ENCODE assay signal across 25 cellular contexts in genomic region chr1:187655163-187655562, GRCh38.
DNase-seq lines count a peak whose midpoint lies in the region; ATAC-seq, FAIRE-seq and TF ChIP-seq lines count a peak whose summit lies in the region.
"Had no signal": no experiment of that assay in that cellular context is flagged by ENCODE, and none has a peak within 500 bp of the region (broad histone marks: within the 10 kb centered on the region; RNA-seq: fewer than 3 reads in every experiment).

No MANE protein-coding gene starts in this region.

- H4K20me1 ChIP-seq in endothelial cell of umbilical vein (replicated peaks; ENCODE audit: control insufficient read depth, extremely low read depth, insufficient read depth, low read length): no peaks in the 10 kb centered on the region

- H3K9me3 ChIP-seq in endothelial cell of umbilical vein (replicated peaks; ENCODE audit: control insufficient read depth, insufficient read depth, low read length): no peaks in the 10 kb centered on the region
- H3K9me3 ChIP-seq: gastroesophageal sphincter, prostate gland, testis, uterus had no signal

- no peaks in the 10 kb centered on the region for H3K4me1 Mint-ChIP-seq in activated T-helper 2 cell treated with anti-CD3 and anti-CD28 coated beads, Interferon-gamma antibody, Interleukin-2, Interleukin-4, amounts not matched to agents 10 μg/mL and 5 μg/mL and 100 μg/mL, durations not matched to agents 14 hours and 24 hours and 36 hours (ENCODE audit: low read depth)
- H3K4me1 Mint-ChIP-seq: CD4-positive, alpha-beta memory T cell; stimulated activated naive B cell treated with anti-CD40 and anti-IgM and Interleukin-4, amounts not matched to agents 10 μg/mL and 1 μg/mL and 100 μg/mL, for 72 hours; WTC11 had no signal

- no peak overlapping the region for H3K4me3 Mint-ChIP-seq in activated T-helper 2 cell treated with anti-CD3 and anti-CD28 coated beads, Interferon-gamma antibody, Interleukin-2, Interleukin-4, amounts not matched to agents 10 μg/mL and 5 μg/mL and 100 μg/mL, durations not matched to agents 14 hours and 24 hours and 36 hours (ENCODE audit: low read depth)
- H3K4me3 Mint-ChIP-seq: CD4-positive, alpha-beta memory T cell; stimulated activated naive B cell treated with anti-CD40 and anti-IgM and Interleukin-4, amounts not matched to agents 10 μg/mL and 1 μg/mL and 100 μg/mL, for 72 hours; WTC11 had no signal

- ATAC-seq in HG03520 (IDR thresholded peaks at IDR 0.05; ENCODE audit: unreplicated experiment) (no peak), GM21526 (IDR thresholded peaks at IDR 0.05; ENCODE audit: low FRiP score, unreplicated experiment) (no peak)
- ATAC-seq: gastroesophageal sphincter; stimulated activated naive B cell treated with anti-CD40 and anti-IgM and Interleukin-4, amounts not matched to agents 10 μg/mL and 1 μg/mL and 100 μg/mL, for 72 hours; WTC11 had no signal

- H3K4me3 ChIP-seq in endothelial cell of umbilical vein (replicated peaks in 1 of 3; ENCODE audit: insufficient read depth in 1 of 3, low read depth in 1 of 3, low read length in 3 of 3): no peak overlapping the region
- H3K4me3 ChIP-seq: gastroesophageal sphincter, lung, prostate gland, testis, uterus had no signal

- peak overlapping the region; percentile 74 for H3K4me2 ChIP-seq in endothelial cell of umbilical vein (ENCODE audit: insufficient read depth, low read length)

- dilution Hi-C loops in endothelial cell of umbilical vein (cut with MboI; ENCODE audit: extremely low pct_ligation_motif_present, low sequenced_read_pairs): no loop called here

- H3K36me3 ChIP-seq in endothelial cell of umbilical vein (ENCODE audit: control insufficient read depth in 2 of 2, extremely low read depth in 1 of 2, insufficient read depth in 2 of 2, low read length in 2 of 2): no peaks in the 10 kb centered on the region
- H3K36me3 ChIP-seq: gastroesophageal sphincter, prostate gland, uterus had no signal

- H3K79me2 ChIP-seq in endothelial cell of umbilical vein (ENCODE audit: control insufficient read depth, insufficient read depth, low read length): no peaks in the 10 kb centered on the region

- CTCF ChIA-PET in RWPE1 (lab: Yijun Ruan, JAX): interaction anchor here (0.9 kb wide), 1 partner anchor 30 kb away, joined by 3 read pairs; no protein-coding TSS in a partner anchor
- CTCF ChIA-PET in endothelial cell of umbilical vein (lab: Charles Lee): interaction anchor here (1.3 to 1.7 kb wide), 2 partner anchors 9 to 10 kb away, joined by 5 to 6 read pairs; no protein-coding TSS in a partner anchor

- peaks cover 3% of the 10 kb centered on the region for H3K4me1 ChIP-seq in endothelial cell of umbilical vein (ENCODE audit: control insufficient read depth, extremely low read depth, insufficient read depth, low read length)
- H3K4me1 ChIP-seq: gastroesophageal sphincter, prostate gland, testis, uterus had no signal

- DNase-seq in H54 (ENCODE audit: insufficient read length, low spot score) (no peak), RWPE1 (ENCODE audit: low spot score) (peak; percentile 36), endothelial cell of umbilical vein (ENCODE audit: low read depth, low spot score) (peak; percentile 61), pulmonary artery endothelial cell (ENCODE audit: low read depth, low spot score) (peak; percentile 10), SIG-M5 (lab: John Stamatoyannopoulos, UW) (no peak)
- DNase-seq in activated T-helper 2 cell treated with anti-CD3 and anti-CD28 coated beads, Interferon-gamma antibody, Interleukin-2, Interleukin-4, amounts not matched to agents 10 μg/mL and 5 μg/mL and 100 μg/mL, durations not matched to agents 14 hours and 24 hours and 36 hours (ENCODE audit: low spot score): no peak
- DNase-seq: activated CD4-positive, alpha-beta T cell treated with anti-CD3 and anti-CD28 coated beads, Interleukin-2, amount 50 U/mL, for 4 hours; activated CD8-positive, alpha-beta memory T cell treated with anti-CD3 and anti-CD28 coated beads, Interleukin-2, amount 50 U/mL, for 4 hours; activated effector memory CD4-positive, alpha-beta T cell treated with Interleukin-2 at 50 U/mL for 16 hours; CD4-positive, alpha-beta memory T cell; central memory CD4-positive, alpha-beta T cell; DMS153; kidney glomerular epithelial cell; NCI-H1105 treated with DMSO at 0.1 percent for 48 hours; NCI-H2029 treated with DMSO at 0.1 percent for 48 hours; stimulated activated CD4-positive, alpha-beta T cell treated with anti-CD3 and anti-CD28 coated beads, Interleukin-2, amount 100 ng/mL, for 48 hours; stimulated activated naive B cell treated with anti-CD40 and anti-IgM and Interleukin-4, amounts not matched to agents 10 μg/mL and 1 μg/mL and 100 μg/mL, for 72 hours; testis; uterus had no signal

- FAIRE-seq in H54 (lab: Jason Lieb, UNC): peak; percentile 58
- peak; percentile 58 for FAIRE-seq in endothelial cell of umbilical vein (lab: Jason Lieb, UNC)

- H3K27ac ChIP-seq in RWPE1: no peak overlapping the region
- H3K27ac ChIP-seq in endothelial cell of umbilical vein (ENCODE audit: insufficient read depth, low read depth, low read length): peak overlapping the region; percentile 94
- H3K27ac ChIP-seq: gastroesophageal sphincter, prostate gland, testis, uterus had no signal

- intact Hi-C loops in endothelial cell of umbilical vein (cut with micrococcal nuclease): loop anchor here (1.0 to 2.0 kb wide), 2 partner anchors 36 to 374 kb away; no protein-coding TSS in a partner anchor
- intact Hi-C loops in activated T-helper 2 cell treated with anti-CD3 and anti-CD28 coated beads, Interferon-gamma antibody, Interleukin-2, Interleukin-4, amounts not matched to agents 10 μg/mL and 5 μg/mL and 100 μg/mL, durations not matched to agents 14 hours and 24 hours and 36 hours (cut with micrococcal nuclease): no loop called here

- POLR2A ChIA-PET in RWPE1 (lab: Yijun Ruan, JAX; ENCODE audit: low non-redundant PET): no interaction called here
- POLR2A ChIA-PET in endothelial cell of umbilical vein (lab: Charles Lee): no interaction called here

- no peaks in the 10 kb centered on the region for H3K9me1 ChIP-seq in endothelial cell of umbilical vein (replicated peaks; ENCODE audit: control insufficient read depth, extremely low read depth, insufficient read depth, low read length)

- H3K9ac ChIP-seq in endothelial cell of umbilical vein (replicated peaks; ENCODE audit: extremely low read depth, insufficient read depth, low read length): peak overlapping the region; percentile 64

- TF ChIP-seq CTCF in RWPE1 (conservative IDR thresholded peaks at IDR 0.05; ENCODE audit: low read depth) (no peak), endothelial cell of umbilical vein (IDR thresholded peaks at IDR 0.05; ENCODE audit: extremely low read depth in 1 of 2, insufficient read depth in 1 of 2, low read depth in 1 of 2, low read length in 2 of 2) (no peak)

- TF ChIP-seq POLR2A in H54 (IDR thresholded peaks at IDR 0.05; ENCODE audit: low read depth, low read length) (no peak), endothelial cell of umbilical vein (IDR thresholded peaks at IDR 0.05; ENCODE audit: low read depth, low read length) (no peak)

- H3K9me3 Mint-ChIP-seq in activated T-helper 2 cell treated with anti-CD3 and anti-CD28 coated beads, Interferon-gamma antibody, Interleukin-2, Interleukin-4, amounts not matched to agents 10 μg/mL and 5 μg/mL and 100 μg/mL, durations not matched to agents 14 hours and 24 hours and 36 hours: peaks cover 2% of the 10 kb centered on the region
- H3K9me3 Mint-ChIP-seq: WTC11 had no signal

- H2AFZ ChIP-seq in endothelial cell of umbilical vein (ENCODE audit: low read depth, low read length): peak overlapping the region; percentile 31

- H3K27me3 ChIP-seq in endothelial cell of umbilical vein (ENCODE audit: control insufficient read depth in 2 of 2, insufficient read depth in 2 of 2, low read length in 2 of 2): no peaks in the 10 kb centered on the region
- H3K27me3 ChIP-seq: gastroesophageal sphincter, testis, uterus had no signal

- no peak overlapping the region for H3K27ac Mint-ChIP-seq in activated T-helper 2 cell treated with anti-CD3 and anti-CD28 coated beads, Interferon-gamma antibody, Interleukin-2, Interleukin-4, amounts not matched to agents 10 μg/mL and 5 μg/mL and 100 μg/mL, durations not matched to agents 14 hours and 24 hours and 36 hours
- H3K27ac Mint-ChIP-seq: CD4-positive, alpha-beta memory T cell; stimulated activated naive B cell treated with anti-CD40 and anti-IgM and Interleukin-4, amounts not matched to agents 10 μg/mL and 1 μg/mL and 100 μg/mL, for 72 hours; WTC11 had no signal

- BruUV-seq in endothelial cell of umbilical vein (replicated peaks; lab: Mats Ljungman, UMichigan): no TSS peak

- no peaks in the 10 kb centered on the region for H3K27me3 Mint-ChIP-seq in activated T-helper 2 cell treated with anti-CD3 and anti-CD28 coated beads, Interferon-gamma antibody, Interleukin-2, Interleukin-4, amounts not matched to agents 10 μg/mL and 5 μg/mL and 100 μg/mL, durations not matched to agents 14 hours and 24 hours and 36 hours (ENCODE audit: low read depth)
- H3K27me3 Mint-ChIP-seq: CD4-positive, alpha-beta memory T cell; stimulated activated naive B cell treated with anti-CD40 and anti-IgM and Interleukin-4, amounts not matched to agents 10 μg/mL and 1 μg/mL and 100 μg/mL, for 72 hours had no signal

- H3K36me3 Mint-ChIP-seq in activated T-helper 2 cell treated with anti-CD3 and anti-CD28 coated beads, Interferon-gamma antibody, Interleukin-2, Interleukin-4, amounts not matched to agents 10 μg/mL and 5 μg/mL and 100 μg/mL, durations not matched to agents 14 hours and 24 hours and 36 hours (ENCODE audit: low read depth): no peaks in the 10 kb centered on the region
- H3K36me3 Mint-ChIP-seq: CD4-positive, alpha-beta memory T cell; stimulated activated naive B cell treated with anti-CD40 and anti-IgM and Interleukin-4, amounts not matched to agents 10 μg/mL and 1 μg/mL and 100 μg/mL, for 72 hours; WTC11 had no signal

TF ChIP-seq in endothelial cell of umbilical vein, 7 proteins besides CTCF, POLR2A, EP300 and RAD21:
- TF ChIP-seq JUN (IDR thresholded peaks at IDR 0.05; ENCODE audit: borderline replicate concordance, insufficient read depth, insufficient read length, low read depth) (peak; percentile 57), GATA2 (IDR thresholded peaks at IDR 0.05; ENCODE audit: insufficient read depth, insufficient read length, low read depth, low read length) (no peak), FOS (IDR thresholded peaks at IDR 0.05; ENCODE audit: borderline replicate concordance, insufficient read depth, low read length) (peak; percentile 87)
TF ChIP-seq in endothelial cell of umbilical vein: peak in this region for 2.

Comparison
In these comparisons a context has a peak if more than half of its experiments do, and no peak if none do; other contexts are left out.
1. DNase-seq: peak in RWPE1 (single experiment), endothelial cell of umbilical vein (single experiment) and pulmonary artery endothelial cell (single experiment); none in H54 (single experiment), activated T-helper 2 cell treated with anti-CD3 and anti-CD28 coated beads, Interferon-gamma antibody, Interleukin-2, Interleukin-4, amounts not matched to agents 10 μg/mL and 5 μg/mL and 100 μg/mL, durations not matched to agents 14 hours and 24 hours and 36 hours (single experiment) and SIG-M5 (single experiment).